Comparison of ENCODE assay signal across 26 cellular contexts in genomic region chr19:1387684-1388636, GRCh38. TPM values are rescaled to one million over a fixed set of nuclear protein-coding genes. Genes with fewer than 3 reads are reported as not detected.
A peak's percentile ranks its signal among the peaks of the same experiment; 100 is the strongest.
DNase-seq lines count a peak whose midpoint lies in the region; ATAC-seq, FAIRE-seq and TF ChIP-seq lines count a peak whose summit lies in the region.
"Had no signal": no experiment of that assay in that cellular context is flagged by ENCODE, and none has a peak within 500 bp of the region (broad histone marks: within the 10 kb centered on the region; RNA-seq: fewer than 3 reads in every experiment).

No MANE protein-coding gene starts in this region.

- no peaks in the 10 kb centered on the region for H3K9me3 ChIP-seq in keratinocyte (ENCODE audit: control insufficient read depth, low read depth, low read length)
- H3K9me3 ChIP-seq: BLaER1 treated with 17β-estradiol and CSF1 and Interleukin-3, amounts not matched to agents 10 nM and 100 nM; gastroesophageal sphincter; HAP-1; transverse colon had no signal

- no peak for ATAC-seq in HG02642 (IDR thresholded peaks at IDR 0.05; ENCODE audit: poor library complexity, unreplicated experiment)
- ATAC-seq: gastroesophageal sphincter had no signal

- no peaks in the 10 kb centered on the region for H4K20me1 ChIP-seq in keratinocyte (ENCODE audit: control insufficient read depth, extremely low read depth, insufficient read depth, low read length)

- H3K27ac Mint-ChIP-seq in immature natural killer cell = no peak overlapping the region
- H3K27ac Mint-ChIP-seq: activated CD4-positive, alpha-beta memory T cell treated with anti-CD3 and anti-CD28 coated beads for 36 hours; progenitor cell of endocrine pancreas had no signal

- no peak overlapping the region for H3K4me3 Mint-ChIP-seq in immature natural killer cell
- H3K4me3 Mint-ChIP-seq: activated CD4-positive, alpha-beta memory T cell treated with anti-CD3 and anti-CD28 coated beads for 36 hours had no signal

- H3K27me3 Mint-ChIP-seq in immature natural killer cell (ENCODE audit: low read depth in 3 of 3) = peaks cover 9 to 13% (median 12%) of the 10 kb centered on the region in 3 donors
- H3K27me3 Mint-ChIP-seq: progenitor cell of endocrine pancreas had no signal

- dilution Hi-C loops in keratinocyte (cut with MboI; ENCODE audit: extremely low pct_ligation_motif_present, low sequenced_read_pairs) = no loop called here

- peaks cover 17% of the 10 kb centered on the region for H3K4me1 ChIP-seq in keratinocyte (ENCODE audit: control insufficient read depth, extremely low read depth, insufficient read depth, low read length)

- H3K27ac ChIP-seq in keratinocyte (ENCODE audit: control insufficient read depth, insufficient read depth, low read length) = no peak overlapping the region
- peak overlapping the region; percentile 95 for H3K27ac ChIP-seq in temporal lobe (ENCODE audit: low read depth, low read length)
- H3K27ac ChIP-seq: 22Rv1; BLaER1 treated with 17β-estradiol and CSF1 and Interleukin-3, amounts not matched to agents 10 nM and 100 nM; gastroesophageal sphincter; PC-9; transverse colon had no signal

- peaks cover 21 to 26% of the 10 kb centered on the region in 2 donors for H3K4me1 Mint-ChIP-seq in immature natural killer cell

- no peaks in the 10 kb centered on the region for H3K27me3 ChIP-seq in keratinocyte (ENCODE audit: control insufficient read depth, extremely low read depth, insufficient read depth, low read length)
- H3K27me3 ChIP-seq: BLaER1 treated with 17β-estradiol and CSF1 and Interleukin-3, amounts not matched to agents 10 nM and 100 nM; gastroesophageal sphincter; transverse colon had no signal

- H3K4me2 ChIP-seq in keratinocyte (ENCODE audit: control insufficient read depth, extremely low read depth, insufficient read depth, low read depth, low read length) = peak overlapping the region; percentile 56
- H3K4me2 ChIP-seq: PC-9 had no signal

- peaks cover 10 to 14% of the 10 kb centered on the region in 2 experiments for H3K36me3 ChIP-seq in keratinocyte (ENCODE audit: control insufficient read depth in 2 of 2, extremely low read depth in 1 of 2, insufficient read depth in 2 of 2, low read length in 2 of 2)

- peaks cover 18% of the 10 kb centered on the region for H3K79me2 ChIP-seq in keratinocyte (ENCODE audit: control insufficient read depth, insufficient read depth, low read length)

- no peak for FAIRE-seq in keratinocyte (lab: Jason Lieb, UNC)

- no peak overlapping the region for H3K4me3 ChIP-seq in keratinocyte (ENCODE audit: control insufficient read depth in 2 of 3, extremely low read depth in 1 of 3, insufficient read depth in 2 of 3, low read depth in 1 of 3, low read length in 3 of 3)
- H3K4me3 ChIP-seq: BLaER1 treated with 17β-estradiol and CSF1 and Interleukin-3, amounts not matched to agents 10 nM and 100 nM; gastroesophageal sphincter; HAP-1; PC-9; transverse colon had no signal

- no peaks in the 10 kb centered on the region for H3K9me1 ChIP-seq in keratinocyte (ENCODE audit: control insufficient read depth, extremely low read depth, insufficient read depth, low read length)

- no peak overlapping the region for H2AFZ ChIP-seq in keratinocyte (ENCODE audit: control insufficient read depth, low read length)
- H2AFZ ChIP-seq: PC-9 had no signal

- peaks cover 0 to 5% (median 4%) of the 10 kb centered on the region in 6 donors for H3K9me3 Mint-ChIP-seq in immature natural killer cell

- no peak for TF ChIP-seq CTCF in keratinocyte (optimal IDR thresholded peaks at IDR 0.05 in 1 of 3, IDR thresholded peaks at IDR 0.05 in 1 of 3, conservative IDR thresholded peaks at IDR 0.05 in 1 of 3; ENCODE audit: extremely low read depth in 1 of 3, insufficient read depth in 2 of 3, low read length in 3 of 3)

- H3K36me3 Mint-ChIP-seq in immature natural killer cell = peaks cover 0 to 23% (median 13%) of the 10 kb centered on the region in 3 donors

- DNase-seq in DMS153 (lab: John Stamatoyannopoulos, UW) (peak; percentile 7), DMS153 treated with DMSO at 0.1 percent for 48 hours (lab: John Stamatoyannopoulos, UW; ENCODE audit: unreplicated experiment) (no peak), cerebellum (ENCODE audit: low spot score) (peak; percentile 84), keratinocyte (ENCODE audit: low read depth, low spot score) (no peak), SKM-1 treated with dmso at 0.1 percent for 144 hours (lab: John Stamatoyannopoulos, UW; ENCODE audit: unreplicated experiment) (no peak), immature natural killer cell (no peak)
- DNase-seq: activated CD4-positive, alpha-beta memory T cell treated with anti-CD3 and anti-CD28 coated beads for 36 hours; activated CD4-positive, alpha-beta T cell treated with anti-CD3 and anti-CD28 coated beads for 1 hour; activated CD8-positive, alpha-beta memory T cell treated with anti-CD3 and anti-CD28 coated beads, Interleukin-2, amount 50 U/mL, for 4 hours; activated naive CD4-positive, alpha-beta T cell; GDM1; hippocampal formation; NCI-H1048; NCI-H1694; NCI-H526; PC-9; SHP77; stimulated activated CD4-positive, alpha-beta T cell treated with anti-CD3 and anti-CD28 coated beads, Interleukin-4, amount 100 ng/mL, for 4 hours; transverse colon had no signal

- no peak overlapping the region for H3K9ac ChIP-seq in keratinocyte (ENCODE audit: control insufficient read depth, extremely low read depth, insufficient read depth, low read length)

RNA-seq across cellular contexts. Expression of gene NDUFS7, which starts 4.3 kb away (rescaled TPM):
- total RNA-seq in cerebellum (27.6 TPM), temporal lobe (21.4 TPM)
- polyA plus RNA-seq in keratinocyte (23.2 to 52.1 TPM (median 41.3 TPM) in 3 replicates), immature natural killer cell (100 to 1,000 TPM; 209 to 227 (median 213) TPM)
- polyA plus RNA-seq in keratinocyte (2011; ENCODE audit: low read depth) = 11.3 TPM
- polyA plus RNA-seq in keratinocyte (2011; cell fraction: cytosol; rRNA removed) = 24.0 and 90.4 TPM in 2 replicates
- polyA plus RNA-seq in keratinocyte (2011; cell fraction: nucleus; rRNA removed) = 28.1 and 45.9 TPM in 2 replicates
- 53.3 and 67.2 TPM in 2 replicates for polyA plus RNA-seq in keratinocyte (2012; ENCODE audit: low replicate concordance)
- polyA minus RNA-seq in keratinocyte = 23.6 to 24.5 TPM (median 24.1 TPM) in 3 replicates
- polyA minus RNA-seq in keratinocyte (2011; cell fraction: cytosol; rRNA and poly(A)+ RNA removed) = 179 TPM
- polyA minus RNA-seq in keratinocyte (2011; cell fraction: nucleus; rRNA and poly(A)+ RNA removed) = 21.3 and 24.1 TPM in 2 replicates

RNA-seq across cellular contexts. Expression of gene GAMT, which starts 13.4 kb away (rescaled TPM):
- total RNA-seq in cerebellum (10.3 TPM), temporal lobe (10.3 TPM)
- polyA plus RNA-seq in keratinocyte (5.7 to 15.6 TPM (median 7.6 TPM) in 3 replicates), immature natural killer cell (10 to 100 TPM in 2 of 3 donors, 1 to 10 TPM in 1; 7.9 to 16.5 (median 10.5) TPM)
- 2.3 TPM for polyA plus RNA-seq in keratinocyte (2011; ENCODE audit: low read depth)
- polyA plus RNA-seq in keratinocyte (2011; cell fraction: cytosol; rRNA removed) = 5.4 and 11.0 TPM in 2 replicates
- 2.8 and 4.4 TPM in 2 replicates for polyA plus RNA-seq in keratinocyte (2011; cell fraction: nucleus; rRNA removed)
- 7.6 and 8.1 TPM in 2 replicates for polyA plus RNA-seq in keratinocyte (2012; ENCODE audit: low replicate concordance)
- polyA minus RNA-seq in keratinocyte = 3.4 to 8.3 TPM (median 7.1 TPM) in 3 replicates
- 12.1 TPM for polyA minus RNA-seq in keratinocyte (2011; cell fraction: cytosol; rRNA and poly(A)+ RNA removed)
- 1.3 and 1.5 TPM in 2 replicates for polyA minus RNA-seq in keratinocyte (2011; cell fraction: nucleus; rRNA and poly(A)+ RNA removed)

RNA-seq across cellular contexts. Expression of gene DAZAP1, which starts 19.4 kb away (rescaled TPM):
- 26.9 TPM for total RNA-seq in cerebellum
- polyA plus RNA-seq in keratinocyte = 56.4 to 99.2 TPM (median 71.6 TPM) in 3 replicates
- polyA plus RNA-seq in keratinocyte (2011; ENCODE audit: low read depth) = 75.7 TPM
- polyA plus RNA-seq in keratinocyte (2011; cell fraction: cytosol; rRNA removed) = 33.6 and 50.2 TPM in 2 replicates
- polyA plus RNA-seq in keratinocyte (2011; cell fraction: nucleus; rRNA removed) = 72.0 and 80.3 TPM in 2 replicates
- 35.2 and 91.1 TPM in 2 replicates for polyA plus RNA-seq in keratinocyte (2012; ENCODE audit: low replicate concordance)
- polyA minus RNA-seq in keratinocyte = 24.9 to 70.2 TPM (median 27.3 TPM) in 3 replicates
- polyA minus RNA-seq in keratinocyte (2011; cell fraction: cytosol; rRNA and poly(A)+ RNA removed) = 40.5 TPM
- polyA minus RNA-seq in keratinocyte (2011; cell fraction: nucleus; rRNA and poly(A)+ RNA removed) = 20.7 and 38.5 TPM in 2 replicates
- total RNA-seq in temporal lobe = 25.8 TPM
- 10 to 100 TPM in 1 of 3 donors, 1 to 10 TPM in 2; 4.3 to 10.3 (median 8.0) TPM for polyA plus RNA-seq in immature natural killer cell

RNA-seq across cellular contexts. Expression of gene RPS15, which starts 50.2 kb away (rescaled TPM):
- 280 TPM for total RNA-seq in cerebellum
- 795 to 1,391 TPM (median 803 TPM) in 3 replicates for polyA plus RNA-seq in keratinocyte
- 362 TPM for polyA plus RNA-seq in keratinocyte (2011; ENCODE audit: low read depth)
- polyA plus RNA-seq in keratinocyte (2011; cell fraction: cytosol; rRNA removed) = 749 and 1,693 TPM in 2 replicates
- polyA plus RNA-seq in keratinocyte (2011; cell fraction: nucleus; rRNA removed) = 422 and 446 TPM in 2 replicates
- polyA plus RNA-seq in keratinocyte (2012; ENCODE audit: low replicate concordance) = 1,800 and 1,869 TPM in 2 replicates
- polyA minus RNA-seq in keratinocyte = 373 to 635 TPM (median 449 TPM) in 3 replicates
- polyA minus RNA-seq in keratinocyte (2011; cell fraction: cytosol; rRNA and poly(A)+ RNA removed) = 1,642 TPM
- 171 and 204 TPM in 2 replicates for polyA minus RNA-seq in keratinocyte (2011; cell fraction: nucleus; rRNA and poly(A)+ RNA removed)
- total RNA-seq in temporal lobe = 418 TPM
- 1,000 to 10,000 TPM; 1,383 to 2,244 (median 1,622) TPM for polyA plus RNA-seq in immature natural killer cell

Comparison
In these comparisons a context has a peak if more than half of its experiments do, and no peak if none do; other contexts are left out.
1. DNase-seq: peak in DMS153 (single experiment) and cerebellum (single experiment); none in DMS153 treated with DMSO at 0.1 percent for 48 hours (single experiment), keratinocyte (single experiment), SKM-1 treated with dmso at 0.1 percent for 144 hours (single experiment) and immature natural killer cell (0 of 3).